Comparison of ENCODE assay signal across 9 cellular contexts in the genomic region with DNA sequence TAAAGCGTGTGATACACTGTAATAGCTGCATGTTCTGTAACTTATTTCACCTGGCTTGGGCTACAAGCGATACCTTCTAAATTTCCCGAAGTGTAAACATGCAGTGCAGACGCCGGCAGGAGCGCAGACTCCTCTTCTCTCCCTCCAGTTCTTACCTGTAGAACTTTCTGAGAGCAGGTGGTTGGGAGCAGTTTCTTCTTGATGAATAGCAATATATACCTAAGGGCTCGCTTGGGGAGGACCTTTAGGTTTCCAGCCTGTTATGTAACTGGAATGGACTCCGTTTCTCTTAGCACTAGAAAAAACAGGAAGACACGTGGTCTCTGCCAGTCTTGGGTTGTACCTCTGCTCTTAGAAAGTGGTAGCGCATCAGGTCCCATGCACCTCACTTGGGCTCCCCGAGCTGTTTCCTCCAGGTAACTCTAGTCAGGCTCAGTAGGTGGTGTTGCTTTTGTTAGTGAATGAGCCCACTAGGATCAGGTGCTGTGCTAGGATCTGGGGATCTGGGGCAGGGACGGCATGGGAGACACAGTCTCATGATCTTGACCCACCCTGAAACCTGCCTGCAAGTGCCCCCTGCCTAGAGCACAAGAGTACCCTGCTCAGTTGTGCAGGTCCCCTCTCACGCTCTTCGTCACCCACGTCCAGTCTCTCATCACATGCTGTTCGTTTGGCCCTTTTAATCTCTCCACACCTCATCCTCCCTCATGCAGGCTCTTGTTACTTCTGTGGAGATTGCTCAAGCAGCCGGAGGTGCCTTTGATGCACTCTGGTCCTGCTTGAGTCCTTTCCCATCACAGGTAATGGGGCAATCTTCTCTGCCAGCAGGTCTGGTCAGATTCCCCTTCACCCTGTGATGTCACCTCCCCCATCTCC. TPM values are rescaled to one million over a fixed set of nuclear protein-coding genes. Genes with fewer than 3 reads are reported as not detected.
A peak's percentile ranks its signal among the peaks of the same experiment; 100 is the strongest.
DNase-seq lines count a peak whose midpoint lies in the region; ATAC-seq, FAIRE-seq and TF ChIP-seq lines count a peak whose summit lies in the region.
"Had no signal": no experiment of that assay in that cellular context is flagged by ENCODE, and none has a peak within 500 bp of the region (broad histone marks: within the 10 kb centered on the region; RNA-seq: fewer than 3 reads in every experiment).

No MANE protein-coding gene starts in this region.

- H3K36me3 ChIP-seq in HUES6 (ENCODE audit: control insufficient read depth, insufficient read depth, low read length): 0 out of 2 replicates have a peak, but pooled peaks cover 2% of the 10 kb centered on the region
- no peaks in the 10 kb centered on the region for H3K36me3 ChIP-seq in aorta (ENCODE audit: control insufficient read depth in 1 of 2, insufficient read depth in 2 of 2, low read length in 1 of 2)
- H3K36me3 ChIP-seq: uterus had no signal

- intact Hi-C loops in aorta (cut with DNase I): loop anchor here in 1 of 2 donors (10.0 kb wide), 3 partner anchors 261 to 1291 kb away; a partner anchor contains a TSS

- DNase-seq in A549 (ENCODE audit: low read depth in 1 of 2, low spot score in 1 of 2) (no peak), memory B cell (ENCODE audit: low spot score in 2 of 2) (peak in 1 of 2 donors; percentile 19), aorta (no peak), SW480 (ENCODE audit: low spot score) (no peak), NCI-H1048 (lab: John Stamatoyannopoulos, UW) (no peak), NCI-H524 (lab: John Stamatoyannopoulos, UW) (no peak)

- TF ChIP-seq CTCF in A549 (IDR thresholded peaks at IDR 0.05): no peak

- H3K27ac ChIP-seq in A549 (no peak overlapping the region), HUES6 (ENCODE audit: low read depth, low read length) (no peak overlapping the region), aorta (ENCODE audit: low read depth in 1 of 2, low read length in 2 of 2) (no peak overlapping the region)

- peak overlapping the region; percentile 54 for H3K27ac Mint-ChIP-seq in activated naive CD8-positive, alpha-beta T cell
- H3K27ac Mint-ChIP-seq in memory B cell: peak overlapping the region; percentile 53

- H3K9me3 Mint-ChIP-seq in activated naive CD8-positive, alpha-beta T cell (ENCODE audit: low read depth): no peaks in the 10 kb centered on the region
- H3K9me3 Mint-ChIP-seq in memory B cell: no peaks in the 10 kb centered on the region

- H3K4me2 ChIP-seq in A549: peak overlapping the region; percentile 89

- H3K27me3 Mint-ChIP-seq in activated naive CD8-positive, alpha-beta T cell: no peaks in the 10 kb centered on the region
- H3K27me3 Mint-ChIP-seq in memory B cell: no peaks in the 10 kb centered on the region

- H3K4me3 Mint-ChIP-seq in activated naive CD8-positive, alpha-beta T cell: peak overlapping the region; percentile 93
- H3K4me3 Mint-ChIP-seq in memory B cell: peak overlapping the region; percentile 78

- H3K4me1 Mint-ChIP-seq in activated naive CD8-positive, alpha-beta T cell (ENCODE audit: low read depth): peaks cover 64% of the 10 kb centered on the region
- H3K4me1 Mint-ChIP-seq in memory B cell: peaks cover 39% of the 10 kb centered on the region

- CTCF ChIA-PET in A549 (lab: Yijun Ruan, JAX): interaction anchor here (1.0 kb wide), 1 partner anchor 11 kb away, joined by 3 read pairs; no protein-coding TSS in a partner anchor

- TF ChIP-seq RAD21 in A549 (conservative IDR thresholded peaks at IDR 0.05 in 1 of 2, IDR thresholded peaks at IDR 0.05 in 1 of 2): no peak

- POLR2A ChIA-PET in A549 (lab: Yijun Ruan, JAX): no interaction called here

- 82% methylated on average over 17 of the region's 17 CpGs for WGBS in A549 (ENCODE audit: missing lambda C conversion rate)
- 28 to 33% methylated on average over 17 of the region's 17 CpGs for WGBS in aorta, 2 donors

- no peak for TF ChIP-seq POLR2A in A549 (IDR thresholded peaks at IDR 0.05; ENCODE audit: low read length)

- H3K4me3 ChIP-seq in A549 (peak overlapping the region; percentile 78), HUES6 (ENCODE audit: low read depth, low read length) (peak overlapping the region; percentile 78), aorta (ENCODE audit: low read length in 2 of 2) (peak overlapping the region; percentile 24 to 27)

- H3K9ac ChIP-seq in HUES6 (ENCODE audit: low read length): no peak overlapping the region

- peaks cover 7% of the 10 kb centered on the region; the same call in 1 of the 2 replicates for H3K27me3 ChIP-seq in HUES6 (ENCODE audit: control insufficient read depth, insufficient read depth, low read length)
- H3K27me3 ChIP-seq in aorta (ENCODE audit: control insufficient read depth in 1 of 2, insufficient read depth in 2 of 2, low read length in 1 of 2): no peaks in the 10 kb centered on the region
- H3K27me3 ChIP-seq: uterus had no signal

- H3K4me1 ChIP-seq in A549 (peaks cover 30% of the 10 kb centered on the region), HUES6 (ENCODE audit: control insufficient read depth, insufficient read depth, low read length) (peaks cover 35% of the 10 kb centered on the region), aorta (ENCODE audit: control insufficient read depth in 1 of 2, insufficient read depth in 2 of 2, low read length in 2 of 2) (peaks cover 7% of the 10 kb centered on the region in 2 donors)

- FAIRE-seq in A549 (lab: Jason Lieb, UNC): no peak

- H3K36me3 Mint-ChIP-seq in activated naive CD8-positive, alpha-beta T cell: no peaks in the 10 kb centered on the region
- H3K36me3 Mint-ChIP-seq in memory B cell: peaks cover 5% of the 10 kb centered on the region

- TF ChIP-seq EP300 in A549 (IDR thresholded peaks at IDR 0.05): no peak

- no peak for ATAC-seq in A549
- no peak for ATAC-seq in memory B cell (ENCODE audit: low read depth)
- ATAC-seq in aorta (ENCODE audit: low FRiP score): no peak

- H3K9me3 ChIP-seq in A549 (no peaks in the 10 kb centered on the region), HUES6 (ENCODE audit: control insufficient read depth, insufficient read depth, low read depth, low read length) (no peaks in the 10 kb centered on the region), aorta (ENCODE audit: control insufficient read depth, low read length) (no peaks in the 10 kb centered on the region)
- H3K9me3 ChIP-seq: uterus had no signal

TF ChIP-seq in A549, 52 proteins besides CTCF, POLR2A, EP300 and RAD21:
- TF ChIP-seq MAFK (IDR thresholded peaks at IDR 0.05; ENCODE audit: partially characterized antibody): no peak
- no peak for TF ChIP-seq RARB (CRISPR knock-in tag; IDR thresholded peaks at IDR 0.05)
- TF ChIP-seq GATA3 (IDR thresholded peaks at IDR 0.05; ENCODE audit: borderline replicate concordance): no peak
- TF ChIP-seq ZNF302 (CRISPR knock-in tag; IDR thresholded peaks at IDR 0.05): no peak
- TF ChIP-seq KDM5A (IDR thresholded peaks at IDR 0.05): no peak
- no peak for TF ChIP-seq HDAC2 (IDR thresholded peaks at IDR 0.05)

RNA-seq across cellular contexts. Expression of a gene that starts 2.8 kb away (rescaled TPM):
- polyA plus RNA-seq in A549 (2011; rRNA removed): 7.2 and 11.8 TPM in 2 replicates
- 7.1 and 10.0 TPM in 2 replicates for polyA plus RNA-seq in A549 (2012; cell fraction: cytosol; rRNA removed)
- 56.3 and 66.3 TPM in 2 replicates for polyA plus RNA-seq in A549 (2012; cell fraction: nucleus; rRNA removed)
- polyA plus RNA-seq in A549 (2017; fragmentation: RNase III; extraction: RNeasy Plus Mini Kit Qiagen cat#74134 plus additional on column Dnase treatment): 15.2 to 18.8 TPM (median 16.4 TPM) in 3 replicates
- 16.8 and 17.7 TPM in 2 replicates for polyA minus RNA-seq in A549 (2011; rRNA and poly(A)+ RNA removed)
- 10 to 100 TPM; 33.4 to 37.0 TPM for total RNA-seq in aorta
- 10 to 100 TPM in 1 of 2 donors, 1 to 10 TPM in 1; 4.1 to 12.6 TPM for polyA plus RNA-seq in aorta

Comparison
In these comparisons a context has a peak if more than half of its experiments do, and no peak if none do; other contexts are left out.
1. H3K4me3 ChIP-seq: peak in every context shown above with its lines; median percentile 78 in A549; 78 in HUES6; 26 in aorta.